8 cellular contexts compared by ENCODE assay signal in genomic region chr3:25664066-25664809, GRCh38. TPM values are rescaled to one million over a fixed set of nuclear protein-coding genes. Genes with fewer than 3 reads are reported as not detected.
DNase-seq lines count a peak whose midpoint lies in the region; ATAC-seq and TF ChIP-seq lines count a peak whose summit lies in the region.

No MANE protein-coding gene starts in this region.

- ATAC-seq in HG02642 (IDR thresholded peaks at IDR 0.05; ENCODE audit: poor library complexity, unreplicated experiment) (peak; percentile 39), PC-3 (peak; percentile 50)

- DNase-seq in NCI-H1092 treated with DMSO at 0.1 percent for 48 hours (lab: John Stamatoyannopoulos, UW) = peak; percentile 47
- no peak for DNase-seq in NCI-H1092 (lab: John Stamatoyannopoulos, UW)
- DNase-seq in PC-3 = peak; percentile 42
- DNase-seq in activated effector memory CD4-positive, alpha-beta T cell treated with anti-CD3 and anti-CD28 coated beads, Interleukin-2, amount 50 U/mL, for 16 hours = peak; percentile 91
- peak; percentile 51 for DNase-seq in fibroblast of villous mesenchyme (ENCODE audit: low read depth)
- peak; percentile 81 for DNase-seq in neural progenitor cell (ENCODE audit: low spot score)
- DNase-seq in stromal cell of bone marrow (ENCODE audit: low read depth) = peak; percentile 19

- peak overlapping the region; percentile 80 for H2AFZ ChIP-seq in PC-3 (ENCODE audit: low read length)
- peak overlapping the region; percentile 23 for H2AFZ ChIP-seq in neural progenitor cell (replicated peaks)

- no peaks in the 10 kb centered on the region for H3K9me3 ChIP-seq in PC-3 (ENCODE audit: low read length)
- no peaks in the 10 kb centered on the region for H3K9me3 ChIP-seq in neural progenitor cell (ENCODE audit: low read depth)

- TF ChIP-seq CTCF in PC-3 (conservative IDR thresholded peaks at IDR 0.05; ENCODE audit: low read depth, low read length) = no peak
- no peak for TF ChIP-seq CTCF in fibroblast of villous mesenchyme (IDR thresholded peaks at IDR 0.05; ENCODE audit: insufficient read depth, low read depth, low read length)
- no peak for TF ChIP-seq CTCF in neural progenitor cell (IDR thresholded peaks at IDR 0.05)

- peaks cover 5% of the 10 kb centered on the region for H3K27me3 Mint-ChIP-seq in neural progenitor cell (ENCODE audit: insufficient read depth, low read depth)

- peak overlapping the region; percentile 100 for H3K27ac Mint-ChIP-seq in neural progenitor cell

- H3K4me3 Mint-ChIP-seq in neural progenitor cell = peak overlapping the region; percentile 98

- intact Hi-C loops in PC-3 (cut with micrococcal nuclease) = loop anchor here (2.0 to 5.0 kb wide), 3 partner anchors 63 to 119 kb away; partner anchors contain the start of gene NGLY1

- no peaks in the 10 kb centered on the region for H3K36me3 ChIP-seq in PC-3 (ENCODE audit: low read depth, low read length)
- H3K36me3 ChIP-seq in neural progenitor cell = no peaks in the 10 kb centered on the region

- H3K36me3 Mint-ChIP-seq in neural progenitor cell = no peaks in the 10 kb centered on the region

- CTCF ChIA-PET in PC-3 (lab: Charles Lee) = no interaction called here

- H3K4me3 ChIP-seq in PC-3 (ENCODE audit: low read length) (peak overlapping the region; percentile 86), fibroblast of villous mesenchyme (ENCODE audit: low read depth, low read length) (peak overlapping the region; percentile 80), neural progenitor cell (peak overlapping the region; percentile 91)

- H3K4me2 ChIP-seq in PC-3 (ENCODE audit: low read length) (peak overlapping the region; percentile 96), neural progenitor cell (peak overlapping the region; percentile 91)

- peaks cover 34% of the 10 kb centered on the region for H3K4me1 Mint-ChIP-seq in neural progenitor cell

- POLR2A ChIA-PET in PC-3 (lab: Charles Lee; ENCODE audit: unreplicated experiment) = no interaction called here

- BruUV-seq in PC-3 (replicated peaks; lab: Mats Ljungman, UMichigan) = no TSS peak

- no peaks in the 10 kb centered on the region for H3F3A ChIP-seq in PC-3 (ENCODE audit: low read length, unreplicated experiment)
- H3F3A ChIP-seq in neural progenitor cell (ENCODE audit: low read depth) = peaks cover 21% of the 10 kb centered on the region

- H3K9ac ChIP-seq in PC-3 (ENCODE audit: low read length) (peak overlapping the region; percentile 83), neural progenitor cell (peak overlapping the region; percentile 84)

- H4K20me1 ChIP-seq in PC-3 (ENCODE audit: low read length) (peaks cover 26% of the 10 kb centered on the region), neural progenitor cell (ENCODE audit: low read depth) (peaks cover 48% of the 10 kb centered on the region)

- H3K27ac ChIP-seq in PC-3 (ENCODE audit: low read length) (peak overlapping the region; percentile 39), neural progenitor cell (peak overlapping the region; percentile 95)

- H3K9me3 Mint-ChIP-seq in neural progenitor cell = no peaks in the 10 kb centered on the region

- H3K27me3 ChIP-seq in PC-3 (ENCODE audit: low read length) = no peaks in the 10 kb centered on the region
- no peaks in the 10 kb centered on the region for H3K27me3 ChIP-seq in neural progenitor cell

- H3K4me1 ChIP-seq in PC-3 (ENCODE audit: insufficient read depth, low read length) (peaks cover 14% of the 10 kb centered on the region), neural progenitor cell (peaks cover 20% of the 10 kb centered on the region)

- no peaks in the 10 kb centered on the region for H3K9me2 ChIP-seq in PC-3 (replicated peaks; ENCODE audit: low read length)

- H3K79me2 ChIP-seq in PC-3 (ENCODE audit: low read length) = peaks cover 50% of the 10 kb centered on the region
- peaks cover 50% of the 10 kb centered on the region for H3K79me2 ChIP-seq in neural progenitor cell (ENCODE audit: low read depth)

RNA-seq across cellular contexts. Expression of gene TOP2B, which starts 0.5 kb away (rescaled TPM):
- total RNA-seq in PC-3 (2014; rRNA removed) = 79.0 and 107 TPM in 2 replicates
- total RNA-seq in fibroblast of villous mesenchyme = 86.7 and 88.5 TPM in 2 replicates
- 192 and 327 TPM in 2 replicates for total RNA-seq in neural progenitor cell (ENCODE audit: low replicate concordance)
